In genomic region chr5:139655727-139656271, GRCh38 we compare ENCODE assay signal across 9 cellular contexts. TPM values are rescaled to one million over a fixed set of nuclear protein-coding genes. Genes with fewer than 3 reads are reported as not detected.
A peak's percentile ranks its signal among the peaks of the same experiment; 100 is the strongest.
DNase-seq lines count a peak whose midpoint lies in the region; ATAC-seq and TF ChIP-seq lines count a peak whose summit lies in the region.
"Had no signal": no experiment of that assay in that cellular context is flagged by ENCODE, and none has a peak within 500 bp of the region (broad histone marks: within the 10 kb centered on the region; RNA-seq: fewer than 3 reads in every experiment).

No MANE protein-coding gene starts in this region.

- TF ChIP-seq CTCF in AG04450 (IDR thresholded peaks at IDR 0.05; ENCODE audit: low read depth, low read length): no peak

- peak overlapping the region; percentile 20; the same call in 1 of the 2 replicates for H3K4me3 ChIP-seq in AG04450 (ENCODE audit: low read depth, low read length)
- no peak overlapping the region for H3K4me3 ChIP-seq in neuronal stem cell (ENCODE audit: low read length in 2 of 2)

- H4K91ac ChIP-seq in neuronal stem cell (ENCODE audit: low read depth, low read length, poor library complexity): no peak overlapping the region

- no peak overlapping the region for H2BK15ac ChIP-seq in neuronal stem cell (ENCODE audit: low read length)

- peak overlapping the region; percentile 78 for H2AK5ac ChIP-seq in neuronal stem cell (ENCODE audit: low read depth, low read length)

- H3K4ac ChIP-seq in neuronal stem cell (ENCODE audit: low read length): no peak overlapping the region

- WGBS in neuronal stem cell (ENCODE audit: extremely low coverage in 2 of 2, insufficient read length in 2 of 2, insufficient replicate concordance in 1 of 2), 2 donors: no CpG with 5 or more reads among the region's 18 CpGs

- ATAC-seq in GM19467 (IDR thresholded peaks at IDR 0.05; ENCODE audit: unreplicated experiment) (no peak), GM19324 (IDR thresholded peaks at IDR 0.05; ENCODE audit: low FRiP score, unreplicated experiment) (no peak), HG03457 (IDR thresholded peaks at IDR 0.05; ENCODE audit: unreplicated experiment) (no peak)

- H4K8ac ChIP-seq in neuronal stem cell (ENCODE audit: low read depth, low read length): no peak overlapping the region

- H3K4me2 ChIP-seq in neuronal stem cell (ENCODE audit: insufficient read depth, low read length, poor library complexity, severe bottlenecking): no peak overlapping the region

- peak overlapping the region; percentile 2 for H3K23ac ChIP-seq in neuronal stem cell (ENCODE audit: low read depth, low read length, poor library complexity)

- no peak overlapping the region for H2BK12ac ChIP-seq in neuronal stem cell (ENCODE audit: low read length)

- CTCF ChIA-PET in AG04450 (lab: Charles Lee): interaction anchor here (1.1 to 1.4 kb wide), 2 partner anchors 20 to 23 kb away, joined by 6 to 10 read pairs; no protein-coding TSS in a partner anchor

- no peak overlapping the region for H2AFZ ChIP-seq in neuronal stem cell (ENCODE audit: low read length)

- POLR2A ChIA-PET in AG04450 (lab: Yijun Ruan, JAX): interaction anchor here (0.6 to 1.2 kb wide), 4 partner anchors 12 to 41 kb away, joined by 4 to 8 read pairs (median 6); no protein-coding TSS in a partner anchor

- peaks cover 0 to 6% of the 10 kb centered on the region in 2 donors for H3K36me3 ChIP-seq in neuronal stem cell (replicated peaks in 1 of 2; ENCODE audit: control insufficient read depth in 2 of 2, insufficient read depth in 2 of 2, low read length in 2 of 2)

- no peak overlapping the region for H2BK120ac ChIP-seq in neuronal stem cell (ENCODE audit: low read depth, low read length)

- peak overlapping the region; percentile 88 for H3K27ac ChIP-seq in AG04450 (ENCODE audit: low read depth, low read length)
- peak overlapping the region; percentile 29 for H3K27ac ChIP-seq in neuronal stem cell (replicated peaks; ENCODE audit: low read length)

- H3K14ac ChIP-seq in neuronal stem cell (ENCODE audit: low read length): no peak overlapping the region

- H3K27me3 ChIP-seq in AG04450 (ENCODE audit: control insufficient read depth, insufficient read depth, low read length): no peaks in the 10 kb centered on the region
- H3K27me3 ChIP-seq in neuronal stem cell (ENCODE audit: control insufficient read depth in 3 of 3, insufficient read depth in 3 of 3, low read depth in 1 of 3, low read length in 3 of 3): no peaks in the 10 kb centered on the region

- peaks cover 63 to 74% of the 10 kb centered on the region in 2 donors for H3K4me1 ChIP-seq in neuronal stem cell (ENCODE audit: control insufficient read depth in 2 of 2, insufficient read depth in 1 of 2, low read depth in 1 of 2, low read length in 2 of 2)

- H3K9me3 ChIP-seq in AG04450 (ENCODE audit: control insufficient read depth, insufficient read depth, low read length) (no peaks in the 10 kb centered on the region), neuronal stem cell (replicated peaks in 1 of 2; ENCODE audit: control insufficient read depth in 2 of 2, insufficient read depth in 1 of 2, low read depth in 1 of 2, low read length in 2 of 2) (no peaks in the 10 kb centered on the region)

- DNase-seq in AG04450 (ENCODE audit: low read depth, low spot score): no peak
- DNase-seq in SHP77 (lab: John Stamatoyannopoulos, UW): peak; percentile 23 to 41
- peak; percentile 69 for DNase-seq in globus pallidus (ENCODE audit: low spot score)
- DNase-seq in neuronal stem cell (ENCODE audit: low spot score): no peak
- no peak for DNase-seq in NCI-H1694 (lab: John Stamatoyannopoulos, UW)
- DNase-seq: NCI-H146 had no signal

- peaks cover 13% of the 10 kb centered on the region for H3K79me1 ChIP-seq in neuronal stem cell (ENCODE audit: low read depth, low read length)

- H3K9ac ChIP-seq in neuronal stem cell (ENCODE audit: low read depth, low read length, poor library complexity): no peak overlapping the region

- H2BK5ac ChIP-seq in neuronal stem cell (ENCODE audit: low read length): no peak overlapping the region

- peak overlapping the region; percentile 93 for H3K18ac ChIP-seq in neuronal stem cell (ENCODE audit: low read length)

RNA-seq across cellular contexts. Expression of gene CXXC5, which starts 7.7 kb away (rescaled TPM):
- polyA plus RNA-seq in AG04450 (2011; rRNA removed): 21.3 and 21.5 TPM in 2 replicates
- 10.1 and 13.0 TPM in 2 replicates for polyA minus RNA-seq in AG04450 (2011; rRNA and poly(A)+ RNA removed)
- polyA plus RNA-seq in neuronal stem cell (2013, experiment 1 of 2): 30.9 TPM
- 32.1 TPM for polyA plus RNA-seq in neuronal stem cell (2013, experiment 2 of 2)

Comparison
In these comparisons a context has a peak if more than half of its experiments do, and no peak if none do; other contexts are left out.
1. DNase-seq: peak in SHP77 (2 of 2) and globus pallidus (single experiment); none in AG04450 (single experiment), neuronal stem cell (single experiment) and NCI-H1694 (single experiment).